ENCODE assay signal across 1 cellular context in genomic region chr4:121278811-121279368, GRCh38.
TF ChIP-seq lines count a peak whose summit lies in the region.

No MANE protein-coding gene starts in this region.

TF ChIP-seq in GM23338, 12 proteins besides CTCF, POLR2A, EP300 and RAD21 (continued from another document):
- TF ChIP-seq, protein P1, sequence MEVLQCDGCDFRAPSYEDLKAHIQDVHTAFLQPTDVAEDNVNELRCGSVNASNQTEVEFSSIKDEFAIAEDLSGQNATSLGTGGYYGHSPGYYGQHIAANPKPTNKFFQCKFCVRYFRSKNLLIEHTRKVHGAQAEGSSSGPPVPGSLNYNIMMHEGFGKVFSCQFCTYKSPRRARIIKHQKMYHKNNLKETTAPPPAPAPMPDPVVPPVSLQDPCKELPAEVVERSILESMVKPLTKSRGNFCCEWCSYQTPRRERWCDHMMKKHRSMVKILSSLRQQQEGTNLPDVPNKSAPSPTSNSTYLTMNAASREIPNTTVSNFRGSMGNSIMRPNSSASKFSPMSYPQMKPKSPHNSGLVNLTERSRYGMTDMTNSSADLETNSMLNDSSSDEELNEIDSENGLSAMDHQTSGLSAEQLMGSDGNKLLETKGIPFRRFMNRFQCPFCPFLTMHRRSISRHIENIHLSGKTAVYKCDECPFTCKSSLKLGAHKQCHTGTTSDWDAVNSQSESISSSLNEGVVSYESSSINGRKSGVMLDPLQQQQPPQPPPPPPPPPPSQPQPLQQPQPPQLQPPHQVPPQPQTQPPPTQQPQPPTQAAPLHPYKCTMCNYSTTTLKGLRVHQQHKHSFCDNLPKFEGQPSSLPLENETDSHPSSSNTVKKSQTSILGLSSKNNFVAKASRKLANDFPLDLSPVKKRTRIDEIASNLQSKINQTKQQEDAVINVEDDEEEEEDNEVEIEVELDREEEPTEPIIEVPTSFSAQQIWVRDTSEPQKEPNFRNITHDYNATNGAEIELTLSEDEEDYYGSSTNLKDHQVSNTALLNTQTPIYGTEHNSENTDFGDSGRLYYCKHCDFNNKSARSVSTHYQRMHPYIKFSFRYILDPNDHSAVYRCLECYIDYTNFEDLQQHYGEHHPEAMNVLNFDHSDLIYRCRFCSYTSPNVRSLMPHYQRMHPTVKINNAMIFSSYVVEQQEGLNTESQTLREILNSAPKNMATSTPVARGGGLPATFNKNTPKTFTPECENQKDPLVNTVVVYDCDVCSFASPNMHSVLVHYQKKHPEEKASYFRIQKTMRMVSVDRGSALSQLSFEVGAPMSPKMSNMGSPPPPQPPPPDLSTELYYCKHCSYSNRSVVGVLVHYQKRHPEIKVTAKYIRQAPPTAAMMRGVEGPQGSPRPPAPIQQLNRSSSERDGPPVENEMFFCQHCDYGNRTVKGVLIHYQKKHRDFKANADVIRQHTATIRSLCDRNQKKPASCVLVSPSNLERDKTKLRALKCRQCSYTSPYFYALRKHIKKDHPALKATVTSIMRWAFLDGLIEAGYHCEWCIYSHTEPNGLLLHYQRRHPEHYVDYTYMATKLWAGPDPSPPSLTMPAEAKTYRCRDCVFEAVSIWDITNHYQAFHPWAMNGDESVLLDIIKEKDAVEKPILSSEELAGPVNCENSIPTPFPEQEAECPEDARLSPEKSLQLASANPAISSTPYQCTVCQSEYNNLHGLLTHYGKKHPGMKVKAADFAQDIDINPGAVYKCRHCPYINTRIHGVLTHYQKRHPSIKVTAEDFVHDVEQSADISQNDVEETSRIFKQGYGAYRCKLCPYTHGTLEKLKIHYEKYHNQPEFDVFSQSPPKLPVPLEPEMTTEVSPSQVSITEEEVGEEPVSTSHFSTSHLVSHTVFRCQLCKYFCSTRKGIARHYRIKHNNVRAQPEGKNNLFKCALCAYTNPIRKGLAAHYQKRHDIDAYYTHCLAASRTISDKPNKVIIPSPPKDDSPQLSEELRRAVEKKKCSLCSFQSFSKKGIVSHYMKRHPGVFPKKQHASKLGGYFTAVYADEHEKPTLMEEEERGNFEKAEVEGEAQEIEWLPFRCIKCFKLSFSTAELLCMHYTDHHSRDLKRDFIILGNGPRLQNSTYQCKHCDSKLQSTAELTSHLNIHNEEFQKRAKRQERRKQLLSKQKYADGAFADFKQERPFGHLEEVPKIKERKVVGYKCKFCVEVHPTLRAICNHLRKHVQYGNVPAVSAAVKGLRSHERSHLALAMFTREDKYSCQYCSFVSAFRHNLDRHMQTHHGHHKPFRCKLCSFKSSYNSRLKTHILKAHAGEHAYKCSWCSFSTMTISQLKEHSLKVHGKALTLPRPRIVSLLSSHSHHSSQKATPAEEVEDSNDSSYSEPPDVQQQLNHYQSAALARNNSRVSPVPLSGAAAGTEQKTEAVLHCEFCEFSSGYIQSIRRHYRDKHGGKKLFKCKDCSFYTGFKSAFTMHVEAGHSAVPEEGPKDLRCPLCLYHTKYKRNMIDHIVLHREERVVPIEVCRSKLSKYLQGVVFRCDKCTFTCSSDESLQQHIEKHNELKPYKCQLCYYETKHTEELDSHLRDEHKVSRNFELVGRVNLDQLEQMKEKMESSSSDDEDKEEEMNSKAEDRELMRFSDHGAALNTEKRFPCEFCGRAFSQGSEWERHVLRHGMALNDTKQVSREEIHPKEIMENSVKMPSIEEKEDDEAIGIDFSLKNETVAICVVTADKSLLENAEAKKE (CRISPR knock-in tag; IDR thresholded peaks at IDR 0.05), result no peak
- TF ChIP-seq EZH2phosphoT487 (IDR thresholded peaks at IDR 0.05; ENCODE audit: unreplicated experiment) (no peak), JUNB (IDR thresholded peaks at IDR 0.05; ENCODE audit: unreplicated experiment) (no peak)
